1 cellular context compared by ENCODE assay signal in genomic region chr6:14826456-14826855, GRCh38.
TF ChIP-seq lines count a peak whose summit lies in the region.

No MANE protein-coding gene starts in this region.

TF ChIP-seq in H1, 55 proteins besides CTCF, POLR2A, EP300 and RAD21:
- no peak for TF ChIP-seq TAF7 (optimal IDR thresholded peaks at IDR 0.05; ENCODE audit: borderline replicate concordance, low read depth, low read length)
- TF ChIP-seq NANOG (IDR thresholded peaks at IDR 0.05; ENCODE audit: insufficient read depth, low read depth, low read length, poor library complexity, severe bottlenecking): no peak
TF ChIP-seq in H1: peak in this region for 0.
